ENCODE assay signal across 17 cellular contexts in genomic region chr1:63255153-63255552, GRCh38.
DNase-seq lines count a peak whose midpoint lies in the region; ATAC-seq and TF ChIP-seq lines count a peak whose summit lies in the region.
"Had no signal": no experiment of that assay in that cellular context is flagged by ENCODE, and none has a peak within 500 bp of the region (broad histone marks: within the 10 kb centered on the region; RNA-seq: fewer than 3 reads in every experiment).

No MANE protein-coding gene starts in this region.

- H3K4me2 ChIP-seq in mammary epithelial cell (ENCODE audit: insufficient read depth, low read depth, low read length), result no peak overlapping the region

- dilution Hi-C loops in mammary epithelial cell (cut with HindIII; ENCODE audit: low sequenced_read_pairs), result no loop called here

- TF ChIP-seq CTCF in MCF 10A (IDR thresholded peaks at IDR 0.05; ENCODE audit: unreplicated experiment) (no peak), breast epithelium (IDR thresholded peaks at IDR 0.05) (no peak), mammary epithelial cell (conservative IDR thresholded peaks at IDR 0.05 in 1 of 2, IDR thresholded peaks at IDR 0.05 in 1 of 2; ENCODE audit: extremely low read depth in 1 of 2, insufficient read depth in 1 of 2, low read depth in 1 of 2, low read length in 2 of 2) (no peak), fibroblast of villous mesenchyme (IDR thresholded peaks at IDR 0.05; ENCODE audit: insufficient read depth, low read depth, low read length) (no peak)

- H3K4me3 Mint-ChIP-seq in MCF 10A (ENCODE audit: unreplicated experiment), result no peak overlapping the region
- H3K4me3 Mint-ChIP-seq: CD14-positive monocyte had no signal

- H3K9me3 Mint-ChIP-seq in MCF 10A (ENCODE audit: unreplicated experiment), result no peaks in the 10 kb centered on the region

- H3K27me3 ChIP-seq in breast epithelium (no peaks in the 10 kb centered on the region), mammary epithelial cell (ENCODE audit: insufficient read depth, low read length) (no peaks in the 10 kb centered on the region)

- H3K36me3 ChIP-seq in breast epithelium, result no peaks in the 10 kb centered on the region
- no peaks in the 10 kb centered on the region for H3K36me3 ChIP-seq in mammary epithelial cell (ENCODE audit: insufficient read depth, low read length)

- BruUV-seq in MCF 10A (replicated peaks; lab: Mats Ljungman, UMichigan) (no TSS peak), mammary epithelial cell (replicated peaks; lab: Mats Ljungman, UMichigan) (no TSS peak)

- H3K4me1 Mint-ChIP-seq in MCF 10A (ENCODE audit: insufficient read depth, unreplicated experiment), result no peaks in the 10 kb centered on the region

- intact Hi-C loops in MCF 10A (cut with micrococcal nuclease) (no loop called here), breast epithelium (cut with DNase I; ENCODE audit: low total_unique reads) (no loop called here), mammary epithelial cell (cut with micrococcal nuclease) (no loop called here)

- WGBS in mammary epithelial cell (ENCODE audit: low coverage, missing lambda C conversion rate), result 100% methylated on average over 1 of the region's 1 CpG

- POLR2A ChIA-PET in MCF 10A (lab: Yijun Ruan, JAX), result no interaction called here

- H3K4me3 ChIP-seq in breast epithelium (no peak overlapping the region), mammary epithelial cell (replicated peaks in 1 of 3; ENCODE audit: insufficient read depth in 1 of 3, low read depth in 2 of 3, low read length in 3 of 3) (no peak overlapping the region), fibroblast of villous mesenchyme (ENCODE audit: low read depth, low read length) (no peak overlapping the region)

- no peaks in the 10 kb centered on the region for H3K36me3 Mint-ChIP-seq in MCF 10A (ENCODE audit: insufficient read depth, unreplicated experiment)
- H3K36me3 Mint-ChIP-seq: CD14-positive monocyte had no signal

- H3K79me2 ChIP-seq in mammary epithelial cell (ENCODE audit: insufficient read depth, low read length), result no peaks in the 10 kb centered on the region

- no peak for TF ChIP-seq POLR2A in breast epithelium (IDR thresholded peaks at IDR 0.05)

- H2AFZ ChIP-seq in mammary epithelial cell (ENCODE audit: low read depth, low read length), result no peak overlapping the region

- no peaks in the 10 kb centered on the region for H4K20me1 ChIP-seq in mammary epithelial cell (ENCODE audit: insufficient read depth, low read length)

- H3K4me1 ChIP-seq in breast epithelium, result no peaks in the 10 kb centered on the region
- no peaks in the 10 kb centered on the region for H3K4me1 ChIP-seq in mammary epithelial cell (ENCODE audit: insufficient read depth, low read length)

- H3K27me3 Mint-ChIP-seq in MCF 10A (ENCODE audit: insufficient read depth, unreplicated experiment), result no peaks in the 10 kb centered on the region

- in situ Hi-C loops in mammary epithelial cell (cut with MboI; ENCODE audit: low sequenced_read_pairs in 2 of 2), result no loop called here

- H3K27ac ChIP-seq in breast epithelium (no peak overlapping the region), mammary epithelial cell (ENCODE audit: insufficient read depth, low read depth, low read length) (no peak overlapping the region)

- no peaks in the 10 kb centered on the region for H3K9me3 ChIP-seq in breast epithelium
- no peaks in the 10 kb centered on the region for H3K9me3 ChIP-seq in mammary epithelial cell (replicated peaks; ENCODE audit: insufficient read depth, low read length)

- H3K9ac ChIP-seq in mammary epithelial cell (ENCODE audit: insufficient read depth, low read length), result no peak overlapping the region

- H3K27ac Mint-ChIP-seq in MCF 10A (ENCODE audit: low read depth, unreplicated experiment), result peak overlapping the region; percentile 78
- H3K27ac Mint-ChIP-seq: CD14-positive monocyte had no signal

- no peak for ATAC-seq in GM18520 (IDR thresholded peaks at IDR 0.05; ENCODE audit: unreplicated experiment)
- ATAC-seq: HCT116 had no signal

- CTCF ChIA-PET in MCF 10A (lab: Yijun Ruan, JAX) (no interaction called here), mammary epithelial cell (lab: Charles Lee; ENCODE audit: low non-redundant PET) (no interaction called here)

- DNase-seq in MCF 10A (ENCODE audit: unreplicated experiment), result peak; percentile 79
- DNase-seq in breast epithelium (ENCODE audit: low spot score in 2 of 2), result no peak
- peak; percentile 38 for DNase-seq in mammary epithelial cell
- peak; percentile 4 for DNase-seq in fibroblast of villous mesenchyme (ENCODE audit: low read depth)
- DNase-seq in NCI-H2081 treated with DMSO at 0.1 percent for 48 hours (lab: John Stamatoyannopoulos, UW), result no peak
- DNase-seq in NCI-H1105 treated with DMSO at 0.1 percent for 48 hours (lab: John Stamatoyannopoulos, UW), result no peak
- no peak for DNase-seq in GM19238 (ENCODE audit: insufficient read length, low spot score)
- DNase-seq: COR-L47, DMS153, EL, IMR-90, NCI-H1092 treated with DMSO at 0.1 percent for 48 hours, NCI-H1694 treated with DMSO at 0.1 percent for 48 hours, NCI-H446 treated with DMSO at 0.1 percent for 48 hours had no signal

Comparison
In these comparisons a context has a peak if more than half of its experiments do, and no peak if none do; other contexts are left out.
1. DNase-seq: peak in MCF 10A (single experiment), mammary epithelial cell (single experiment) and fibroblast of villous mesenchyme (single experiment); none in breast epithelium (0 of 2), NCI-H2081 treated with DMSO at 0.1 percent for 48 hours (single experiment), NCI-H1105 treated with DMSO at 0.1 percent for 48 hours (single experiment) and GM19238 (single experiment).